ENCODE assay signal across 8 cellular contexts in the genomic region with DNA sequence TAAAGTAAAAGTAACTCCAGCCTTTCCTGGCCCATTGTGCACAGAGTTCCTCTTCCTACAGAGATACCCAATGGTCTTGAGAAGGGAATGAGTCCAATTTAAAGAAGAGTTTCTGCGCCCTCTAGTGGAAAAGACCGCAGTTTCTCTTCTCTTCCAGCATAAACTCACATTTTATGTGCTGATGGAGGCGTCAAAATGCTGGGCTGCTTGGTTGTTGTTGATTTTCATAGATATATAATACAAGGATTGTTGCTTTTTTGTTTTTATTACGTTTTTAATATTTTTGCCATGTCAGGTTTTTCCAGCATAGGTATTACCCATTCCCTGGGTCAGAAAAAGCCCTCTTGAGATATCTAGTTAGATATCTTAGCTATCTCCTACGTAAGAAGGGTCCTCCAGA.
DNase-seq lines count a peak whose midpoint lies in the region; ATAC-seq and TF ChIP-seq lines count a peak whose summit lies in the region.

No MANE protein-coding gene starts in this region.

- DNase-seq in Calu3 (peak; percentile 41), HFFc6 (peak; percentile 12), RPMI7951 (ENCODE audit: low read depth) (peak; percentile 32), fibroblast of pulmonary artery (ENCODE audit: low read depth) (peak; percentile 27), T-helper 9 cell (no peak)
- DNase-seq in activated CD8-positive, alpha-beta memory T cell treated with anti-CD3 and anti-CD28 coated beads for 24 hours, result no peak

- TF ChIP-seq CTCF in Calu3 (IDR thresholded peaks at IDR 0.05; ENCODE audit: unreplicated experiment) (peak; percentile 55), HFFc6 (IDR thresholded peaks at IDR 0.05) (peak; percentile 76), fibroblast of pulmonary artery (IDR thresholded peaks at IDR 0.05; ENCODE audit: low read length, missing control alignments) (peak; percentile 38)

- peaks cover 22% of the 10 kb centered on the region for H3K27me3 Mint-ChIP-seq in Calu3 (ENCODE audit: unreplicated experiment)
- no peaks in the 10 kb centered on the region; the same call in 1 of the 2 replicates for H3K27me3 Mint-ChIP-seq in HFFc6 (ENCODE audit: insufficient read depth)

- intact Hi-C loops in Calu3 (cut with micrococcal nuclease; ENCODE audit: unreplicated experiment), result loop anchor here (10.0 kb wide), 1 partner anchor 252 kb away; no protein-coding TSS in a partner anchor

- H3K4me3 Mint-ChIP-seq in Calu3 (ENCODE audit: low read depth, unreplicated experiment), result no peak overlapping the region
- H3K4me3 Mint-ChIP-seq in HFFc6, result no peak overlapping the region

- BruUV-seq in Calu3 (replicated peaks; lab: Mats Ljungman, UMichigan), result no TSS peak

- H3K36me3 Mint-ChIP-seq in Calu3 (ENCODE audit: insufficient read depth, unreplicated experiment) (no peaks in the 10 kb centered on the region), HFFc6 (ENCODE audit: low read depth) (no peaks in the 10 kb centered on the region)

- no peaks in the 10 kb centered on the region for H3K4me1 Mint-ChIP-seq in Calu3 (ENCODE audit: low read depth, unreplicated experiment)
- no peaks in the 10 kb centered on the region for H3K4me1 Mint-ChIP-seq in HFFc6 (ENCODE audit: low read depth)

- CTCF ChIA-PET in Calu3 (lab: Charles Lee), result no interaction called here

- H3K4me3 ChIP-seq in fibroblast of pulmonary artery (replicated peaks; ENCODE audit: low read depth, low read length), result no peak overlapping the region

- H3K27ac Mint-ChIP-seq in Calu3 (ENCODE audit: unreplicated experiment), result no peak overlapping the region
- H3K27ac Mint-ChIP-seq in HFFc6, result no peak overlapping the region

- ATAC-seq in GM18907 (IDR thresholded peaks at IDR 0.05; ENCODE audit: unreplicated experiment) (no peak), HG03442 (IDR thresholded peaks at IDR 0.05; ENCODE audit: unreplicated experiment) (no peak)

- H3K9me3 Mint-ChIP-seq in Calu3 (ENCODE audit: low read depth, unreplicated experiment), result peaks cover 3% of the 10 kb centered on the region
- H3K9me3 Mint-ChIP-seq in HFFc6, result peaks cover 4% of the 10 kb centered on the region

Comparison
In these comparisons a context has a peak if more than half of its experiments do, and no peak if none do; other contexts are left out.
1. DNase-seq: peak in Calu3 (single experiment), HFFc6 (single experiment), RPMI7951 (single experiment) and fibroblast of pulmonary artery (single experiment); none in activated CD8-positive, alpha-beta memory T cell treated with anti-CD3 and anti-CD28 coated beads for 24 hours (single experiment) and T-helper 9 cell (single experiment).
2. Peak in every context shown above with its lines, with median percentiles within 50 percentile points of each other: CTCF ChIP-seq.